ENCODE assay signal across 15 cellular contexts in the genomic region with DNA sequence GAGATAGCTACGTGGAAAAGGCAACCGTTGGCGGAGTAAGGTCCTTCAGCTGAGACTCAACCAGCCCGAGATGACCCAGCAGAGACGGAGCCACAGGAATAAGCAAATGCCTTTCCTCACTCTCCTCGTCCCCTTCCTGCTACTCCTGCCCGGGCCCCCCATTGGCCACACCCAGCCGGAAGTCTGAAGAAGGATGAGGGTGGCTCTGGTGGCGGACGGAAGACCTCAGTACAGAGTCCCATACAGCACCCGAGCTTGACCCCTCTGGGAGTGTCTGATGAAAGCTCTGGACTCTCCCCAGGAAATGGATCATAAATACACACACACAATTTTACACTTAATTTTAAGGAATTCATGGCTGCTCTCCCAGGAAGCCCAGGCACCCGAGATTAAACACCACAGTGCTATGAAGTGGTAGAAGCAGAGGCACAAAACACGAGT.
A peak's percentile ranks its signal among the peaks of the same experiment; 100 is the strongest.
DNase-seq lines count a peak whose midpoint lies in the region; ATAC-seq, FAIRE-seq and TF ChIP-seq lines count a peak whose summit lies in the region.
"Had no signal": no experiment of that assay in that cellular context is flagged by ENCODE, and none has a peak within 500 bp of the region (broad histone marks: within the 10 kb centered on the region; RNA-seq: fewer than 3 reads in every experiment).

No MANE protein-coding gene starts in this region.

- DNase-seq in astrocyte (ENCODE audit: low read depth) = no peak
- peak; percentile 38 to 75 (median 67) for DNase-seq in right cardiac atrium
- DNase-seq in psoas muscle = peak in 1 of 2 donors; percentile 60
- no peak for DNase-seq in NCI-H146 treated with DMSO at 0.1 percent for 48 hours (lab: John Stamatoyannopoulos, UW; ENCODE audit: unreplicated experiment)
- no peak for DNase-seq in G401 (ENCODE audit: low spot score)
- no peak for DNase-seq in CD8-positive, alpha-beta T cell
- DNase-seq: activated CD4-positive, alpha-beta memory T cell treated with anti-CD3 and anti-CD28 coated beads for 36 hours; activated naive CD4-positive, alpha-beta T cell treated with anti-CD3 and anti-CD28 coated beads for 36 hours; mammary epithelial cell; NCI-H1105 treated with DMSO at 0.1 percent for 48 hours; NCI-H526 treated with DMSO at 0.1 percent for 48 hours; occipital lobe; T1000 had no signal

- no peaks in the 10 kb centered on the region for H3K79me2 ChIP-seq in DOHH2 (ENCODE audit: control insufficient read depth, low read length)
- no peaks in the 10 kb centered on the region for H3K79me2 ChIP-seq in astrocyte (ENCODE audit: insufficient read depth, low read length)

- 0 out of 2 replicates have a peak overlapping the region, but pooled peaks have one; percentile 1 for H3K4me3 ChIP-seq in DOHH2 (ENCODE audit: low read length)
- no peak overlapping the region for H3K4me3 ChIP-seq in astrocyte (ENCODE audit: insufficient read depth, low read depth, low read length)
- no peak overlapping the region for H3K4me3 ChIP-seq in right cardiac atrium (ENCODE audit: low read length)
- H3K4me3 ChIP-seq in psoas muscle = no peak overlapping the region
- no peak overlapping the region for H3K4me3 ChIP-seq in CD8-positive, alpha-beta T cell (ENCODE audit: low read depth, low read length)

- in situ Hi-C loops in G401 (cut with HindIII; ENCODE audit: low sequenced_read_pairs) = no loop called here

- H3K27ac ChIP-seq in DOHH2 (ENCODE audit: low read depth, low read length) = no peak overlapping the region
- H3K27ac ChIP-seq in astrocyte (ENCODE audit: low read depth, low read length) = no peak overlapping the region
- peak overlapping the region; percentile 16 for H3K27ac ChIP-seq in right cardiac atrium (ENCODE audit: low read length)
- H3K27ac ChIP-seq in psoas muscle = peak overlapping the region; percentile 53
- no peak overlapping the region for H3K27ac ChIP-seq in CD8-positive, alpha-beta T cell (ENCODE audit: low read depth, low read length)

- H3K4me2 ChIP-seq in DOHH2 (ENCODE audit: low read length) = peak overlapping the region; percentile 50
- peak overlapping the region; percentile 16 for H3K4me2 ChIP-seq in astrocyte (ENCODE audit: low read length)

- 31% methylated on average over 13 of the region's 13 CpGs for WGBS in right cardiac atrium
- WGBS in psoas muscle, 3 donors = 33 to 41% (median 37%) methylated on average over 13 of the region's 13 CpGs

- peaks cover 4% of the 10 kb centered on the region for H3K9me3 Mint-ChIP-seq in astrocyte (ENCODE audit: unreplicated experiment)
- no peaks in the 10 kb centered on the region for H3K9me3 Mint-ChIP-seq in CD8-positive, alpha-beta T cell
- H3K9me3 Mint-ChIP-seq: activated CD4-positive, alpha-beta memory T cell treated with anti-CD3 and anti-CD28 coated beads for 36 hours; activated naive CD4-positive, alpha-beta T cell treated with anti-CD3 and anti-CD28 coated beads for 36 hours had no signal

- H3K36me3 ChIP-seq in DOHH2 (ENCODE audit: control insufficient read depth, low read length) (no peaks in the 10 kb centered on the region), astrocyte (ENCODE audit: insufficient read depth, low read length) (no peaks in the 10 kb centered on the region), psoas muscle (ENCODE audit: insufficient read depth in 1 of 2, low read depth in 1 of 2) (no peaks in the 10 kb centered on the region)
- H3K36me3 ChIP-seq in CD8-positive, alpha-beta T cell (ENCODE audit: insufficient read depth, low read length) = no peaks in the 10 kb centered on the region

- H3K9ac ChIP-seq in astrocyte (ENCODE audit: low read length) = no peak overlapping the region

- intact Hi-C loops in right cardiac atrium (cut with DNase I) (no loop called here), psoas muscle (cut with DNase I) (no loop called here)
- intact Hi-C loops in CD8-positive, alpha-beta T cell (cut with DNase I, micrococcal nuclease) = no loop called here

- TF ChIP-seq CTCF in DOHH2 (IDR thresholded peaks at IDR 0.05; ENCODE audit: low read depth, low read length, poor library complexity, severe bottlenecking) (no peak), astrocyte (IDR thresholded peaks at IDR 0.05; ENCODE audit: insufficient read depth, low read depth, low read length) (no peak), psoas muscle (IDR thresholded peaks at IDR 0.05) (no peak)
- no peak for TF ChIP-seq CTCF in CD8-positive, alpha-beta T cell (IDR thresholded peaks at IDR 0.05)

- peaks cover 15% of the 10 kb centered on the region for H3K4me1 ChIP-seq in DOHH2 (ENCODE audit: control insufficient read depth, low read length)
- H3K4me1 ChIP-seq in astrocyte (ENCODE audit: insufficient read depth, low read length) = peaks cover 11% of the 10 kb centered on the region
- peaks cover 3% of the 10 kb centered on the region for H3K4me1 ChIP-seq in right cardiac atrium (ENCODE audit: control insufficient read depth, insufficient read depth, low read length)
- no peaks in the 10 kb centered on the region for H3K4me1 ChIP-seq in psoas muscle
- no peaks in the 10 kb centered on the region for H3K4me1 ChIP-seq in CD8-positive, alpha-beta T cell (ENCODE audit: insufficient read depth, low read length)

- H3K27me3 ChIP-seq in DOHH2 (ENCODE audit: control insufficient read depth, low read length) (no peaks in the 10 kb centered on the region), astrocyte (ENCODE audit: insufficient read depth, low read length) (no peaks in the 10 kb centered on the region), right cardiac atrium (ENCODE audit: control insufficient read depth, insufficient read depth) (no peaks in the 10 kb centered on the region), psoas muscle (ENCODE audit: insufficient read depth in 3 of 3, low read length in 2 of 3) (no peaks in the 10 kb centered on the region)
- H3K27me3 ChIP-seq in CD8-positive, alpha-beta T cell (ENCODE audit: insufficient read depth, low read length) = no peaks in the 10 kb centered on the region

- H3K27ac Mint-ChIP-seq in astrocyte (ENCODE audit: unreplicated experiment) = no peak overlapping the region
- no peak overlapping the region for H3K27ac Mint-ChIP-seq in CD8-positive, alpha-beta T cell
- H3K27ac Mint-ChIP-seq: activated CD4-positive, alpha-beta memory T cell treated with anti-CD3 and anti-CD28 coated beads for 36 hours; activated naive CD4-positive, alpha-beta T cell treated with anti-CD3 and anti-CD28 coated beads for 36 hours had no signal

- H3K4me3 Mint-ChIP-seq in astrocyte (ENCODE audit: unreplicated experiment) = no peak overlapping the region
- H3K4me3 Mint-ChIP-seq in CD8-positive, alpha-beta T cell = no peak overlapping the region
- H3K4me3 Mint-ChIP-seq: activated CD4-positive, alpha-beta memory T cell treated with anti-CD3 and anti-CD28 coated beads for 36 hours; activated naive CD4-positive, alpha-beta T cell treated with anti-CD3 and anti-CD28 coated beads for 36 hours had no signal

- H2AFZ ChIP-seq in astrocyte (ENCODE audit: low read depth, low read length) = peak overlapping the region; percentile 43

- POLR2A ChIA-PET in CD8-positive, alpha-beta T cell (lab: Charles Lee) = no interaction called here

- no peaks in the 10 kb centered on the region for H3F3A ChIP-seq in DOHH2 (ENCODE audit: control insufficient read depth, insufficient read depth)

- peaks cover 5% of the 10 kb centered on the region for H3K27me3 Mint-ChIP-seq in astrocyte (ENCODE audit: low read depth, unreplicated experiment)
- H3K27me3 Mint-ChIP-seq in CD8-positive, alpha-beta T cell (ENCODE audit: low read depth) = no peaks in the 10 kb centered on the region
- H3K27me3 Mint-ChIP-seq: activated CD4-positive, alpha-beta memory T cell treated with anti-CD3 and anti-CD28 coated beads for 36 hours had no signal

- peaks cover 13% of the 10 kb centered on the region for H3K4me1 Mint-ChIP-seq in astrocyte (ENCODE audit: low read depth, unreplicated experiment)
- H3K4me1 Mint-ChIP-seq in CD8-positive, alpha-beta T cell (ENCODE audit: low read depth) = no peaks in the 10 kb centered on the region

- FAIRE-seq in astrocyte (lab: Jason Lieb, UNC) = no peak

- no peaks in the 10 kb centered on the region for H4K20me1 ChIP-seq in DOHH2 (ENCODE audit: control insufficient read depth, insufficient read depth, low read depth, low read length)
- H4K20me1 ChIP-seq in astrocyte (ENCODE audit: insufficient read depth, low read length) = no peaks in the 10 kb centered on the region

- CTCF ChIA-PET in CD8-positive, alpha-beta T cell (lab: Charles Lee) = no interaction called here

- peak; percentile 56 to 77 for ATAC-seq in right cardiac atrium
- ATAC-seq in psoas muscle = peak in 3 of 4 donors; percentile 42 to 58 (median 47)
- no peak for ATAC-seq in activated CD4-positive, CD25-positive, alpha-beta regulatory T cell treated with anti-CD3 and anti-CD28 coated beads, Interleukin-2, amount 50 U/mL, for 24 hours
- ATAC-seq in CD8-positive, alpha-beta T cell = no peak

- H3K9me2 ChIP-seq in DOHH2 (replicated peaks; ENCODE audit: control insufficient read depth, low read length) = no peaks in the 10 kb centered on the region

- H3K9me3 ChIP-seq in DOHH2 (ENCODE audit: control insufficient read depth, insufficient read depth, low read length) (no peaks in the 10 kb centered on the region), astrocyte (ENCODE audit: insufficient read depth, low read depth, low read length) (no peaks in the 10 kb centered on the region), right cardiac atrium (ENCODE audit: control insufficient read depth, low read length) (no peaks in the 10 kb centered on the region), psoas muscle (no peaks in the 10 kb centered on the region)
- H3K9me3 ChIP-seq in CD8-positive, alpha-beta T cell (ENCODE audit: low read length) = no peaks in the 10 kb centered on the region

- H3K36me3 Mint-ChIP-seq in astrocyte (ENCODE audit: low read depth, unreplicated experiment) = no peaks in the 10 kb centered on the region
- H3K36me3 Mint-ChIP-seq in CD8-positive, alpha-beta T cell = no peaks in the 10 kb centered on the region
- H3K36me3 Mint-ChIP-seq: activated CD4-positive, alpha-beta memory T cell treated with anti-CD3 and anti-CD28 coated beads for 36 hours had no signal

Comparison
In these comparisons a context has a peak if more than half of its experiments do, and no peak if none do; other contexts are left out.
1. H3K27ac ChIP-seq: peak in right cardiac atrium (single experiment) and psoas muscle (single experiment); none in DOHH2 (single experiment), astrocyte (single experiment) and CD8-positive, alpha-beta T cell (single experiment).
2. DNase-seq: peak in right cardiac atrium (3 of 3); none in astrocyte (single experiment), NCI-H146 treated with DMSO at 0.1 percent for 48 hours (single experiment), G401 (single experiment) and CD8-positive, alpha-beta T cell (0 of 7).
3. ATAC-seq: peak in right cardiac atrium (2 of 2) and psoas muscle (3 of 4); none in activated CD4-positive, CD25-positive, alpha-beta regulatory T cell treated with anti-CD3 and anti-CD28 coated beads, Interleukin-2, amount 50 U/mL, for 24 hours (0 of 2) and CD8-positive, alpha-beta T cell (single experiment).